19 cellular contexts compared by ENCODE assay signal in genomic region chr2:154849482-154849881, GRCh38.
DNase-seq lines count a peak whose midpoint lies in the region; ATAC-seq, FAIRE-seq and TF ChIP-seq lines count a peak whose summit lies in the region.
"Had no signal": no experiment of that assay in that cellular context is flagged by ENCODE, and none has a peak within 500 bp of the region (broad histone marks: within the 10 kb centered on the region; RNA-seq: fewer than 3 reads in every experiment).

No MANE protein-coding gene starts in this region.

- no peak overlapping the region for H3K9ac ChIP-seq in HepG2 (ENCODE audit: insufficient read depth, low read depth, low read length)
- H3K9ac ChIP-seq: BLaER1 treated with 17β-estradiol and CSF1 and Interleukin-3, amounts not matched to agents 10 nM and 100 nM; GM23248 had no signal

- CTCF ChIA-PET in HepG2 (lab: Yijun Ruan, JAX; ENCODE audit: low intra/inter-chr PET ratio, low total read pairs), result no interaction called here

- H3K4me1 Mint-ChIP-seq in brain, result peaks cover 38% of the 10 kb centered on the region
- peaks cover 11% of the 10 kb centered on the region for H3K4me1 Mint-ChIP-seq in glutamatergic neuron (ENCODE audit: low read depth, unreplicated experiment)
- H3K4me1 Mint-ChIP-seq: B cell; CD8-positive, alpha-beta memory T cell had no signal

- no peak overlapping the region for H3K4me2 ChIP-seq in HepG2 (ENCODE audit: low read depth, low read length)
- H3K4me2 ChIP-seq: BLaER1 treated with 17β-estradiol and CSF1 and Interleukin-3, amounts not matched to agents 10 nM and 100 nM had no signal

- no peak for TF ChIP-seq EP300 in HepG2 (IDR thresholded peaks at IDR 0.05; ENCODE audit: low read depth in 2 of 2, low read length in 2 of 2)
- no peak for TF ChIP-seq EP300 in HepG2 (CRISPR knock-in tag; IDR thresholded peaks at IDR 0.05; ENCODE audit: borderline replicate concordance)
- no peak for TF ChIP-seq EP300 in tibial nerve (IDR thresholded peaks at IDR 0.05)

- TF ChIP-seq CTCF in HepG2 (CRISPR knock-in tag; IDR thresholded peaks at IDR 0.05) (no peak), right lobe of liver (IDR thresholded peaks at IDR 0.05) (no peak), brain (conservative IDR thresholded peaks at IDR 0.05) (no peak), glutamatergic neuron (IDR thresholded peaks at IDR 0.05; ENCODE audit: partially characterized antibody, unreplicated experiment) (no peak), tibial nerve (IDR thresholded peaks at IDR 0.05) (no peak)

- H3K4me3 Mint-ChIP-seq in brain (peak overlapping the region in 1 of 5 experiments; percentile 0), glutamatergic neuron (ENCODE audit: unreplicated experiment) (no peak overlapping the region)
- H3K4me3 Mint-ChIP-seq: B cell; CD8-positive, alpha-beta memory T cell had no signal

- H3K36me3 ChIP-seq in HepG2 (replicated peaks in 1 of 2; ENCODE audit: control insufficient read depth in 1 of 2, insufficient read depth in 2 of 2, low read length in 2 of 2) (no peaks in the 10 kb centered on the region), right lobe of liver (no peaks in the 10 kb centered on the region), tibial nerve (no peaks in the 10 kb centered on the region)
- H3K36me3 ChIP-seq: BLaER1 treated with 17β-estradiol and CSF1 and Interleukin-3, amounts not matched to agents 10 nM and 100 nM; HAP-1 had no signal

- 34% methylated on average over 3 of the region's 3 CpGs for WGBS in HepG2 (ENCODE audit: low lambda C conversion rate)
- 63% methylated on average over 2 of the region's 3 CpGs for WGBS in right lobe of liver (ENCODE audit: insufficient coverage, low coverage, low lambda C conversion rate, missing lambda C conversion rate)
- 70 to 77% methylated on average over 2 to 3 of the region's 3 CpGs for WGBS in tibial nerve, 2 donors

- FAIRE-seq in HepG2 (lab: Jason Lieb, UNC), result no peak
- FAIRE-seq: D721Med, GM12892, GM18507 had no signal

- no peak overlapping the region for H2AFZ ChIP-seq in HepG2 (ENCODE audit: low read length)
- H2AFZ ChIP-seq: GM23248 had no signal

- no peaks in the 10 kb centered on the region for H3K79me2 ChIP-seq in HepG2 (ENCODE audit: insufficient read depth, low read length)

- in situ Hi-C loops in HepG2 (cut with HindIII; ENCODE audit: extremely low pct_ligation_motif_present, low pct_unique_long_range_greater_than_20kb), result no loop called here
- in situ Hi-C loops in KBM-7 (cut with MboI; ENCODE audit: low pct_unique_long_range_greater_than_20kb, low sequenced_read_pairs), result no loop called here

- ATAC-seq in HepG2, result no peak
- ATAC-seq in right lobe of liver, result no peak
- ATAC-seq in SK-N-SH treated with all-trans-retinoic acid at 6 μM for 48 hours, result no peak

- H3K9me3 ChIP-seq in HepG2 (ENCODE audit: low read length) (no peaks in the 10 kb centered on the region), right lobe of liver (no peaks in the 10 kb centered on the region), tibial nerve (no peaks in the 10 kb centered on the region)
- H3K9me3 ChIP-seq: BLaER1 treated with 17β-estradiol and CSF1 and Interleukin-3, amounts not matched to agents 10 nM and 100 nM; HAP-1 had no signal

- DNase-seq in HepG2 (ENCODE audit: low spot score) (no peak), right lobe of liver (no peak), glutamatergic neuron (no peak), tibial nerve (ENCODE audit: low spot score in 2 of 2) (no peak), KBM-7 (no peak)
- DNase-seq: CD8-positive, alpha-beta memory T cell; COR-L47; GDM1; GM23248; IMR-90 had no signal

- H3K27me3 Mint-ChIP-seq in brain (no peaks in the 10 kb centered on the region), glutamatergic neuron (ENCODE audit: unreplicated experiment) (no peaks in the 10 kb centered on the region)
- H3K27me3 Mint-ChIP-seq: B cell; CD8-positive, alpha-beta memory T cell had no signal

- no peak overlapping the region for H3K4me3 ChIP-seq in HepG2 (replicated peaks in 1 of 3; ENCODE audit: insufficient read depth in 1 of 3, low read depth in 2 of 3, low read length in 3 of 3)
- H3K4me3 ChIP-seq in right lobe of liver, result no peak overlapping the region
- no peak overlapping the region for H3K4me3 ChIP-seq in tibial nerve
- H3K4me3 ChIP-seq: BLaER1 treated with 17β-estradiol and CSF1 and Interleukin-3, amounts not matched to agents 10 nM and 100 nM; GM23248; HAP-1 had no signal

- no peaks in the 10 kb centered on the region for H3K9me3 Mint-ChIP-seq in brain
- H3K9me3 Mint-ChIP-seq in glutamatergic neuron (ENCODE audit: unreplicated experiment), result no peaks in the 10 kb centered on the region

- H3K27me3 ChIP-seq in HepG2 (ENCODE audit: control insufficient read depth in 1 of 2, insufficient read depth in 2 of 2, low read length in 2 of 2), result no peaks in the 10 kb centered on the region
- no peaks in the 10 kb centered on the region for H3K27me3 ChIP-seq in right lobe of liver
- no peaks in the 10 kb centered on the region for H3K27me3 ChIP-seq in tibial nerve
- H3K27me3 ChIP-seq: BLaER1 treated with 17β-estradiol and CSF1 and Interleukin-3, amounts not matched to agents 10 nM and 100 nM had no signal

- no peaks in the 10 kb centered on the region for H3K4me1 ChIP-seq in HepG2 (ENCODE audit: insufficient read depth, low read length)
- H3K4me1 ChIP-seq in right lobe of liver, result peaks cover 0 to 11% (median 6%) of the 10 kb centered on the region in 4 donors
- H3K4me1 ChIP-seq in tibial nerve, result no peaks in the 10 kb centered on the region
- H3K4me1 ChIP-seq: BLaER1 treated with 17β-estradiol and CSF1 and Interleukin-3, amounts not matched to agents 10 nM and 100 nM had no signal

- intact Hi-C loops in HepG2 (cut with micrococcal nuclease; ENCODE audit: unreplicated experiment) (no loop called here), right lobe of liver (cut with DNase I) (no loop called here)

- H3K27ac ChIP-seq in HepG2 (ENCODE audit: extremely low read length, insufficient read depth, low read length), result no peak overlapping the region
- H3K27ac ChIP-seq in right lobe of liver, result no peak overlapping the region
- H3K27ac ChIP-seq in tibial nerve, result no peak overlapping the region
- H3K27ac ChIP-seq: BLaER1 treated with 17β-estradiol and CSF1 and Interleukin-3, amounts not matched to agents 10 nM and 100 nM; GM23248; HL-60 had no signal

- no peaks in the 10 kb centered on the region for H4K20me1 ChIP-seq in HepG2 (ENCODE audit: insufficient read depth, low read length)
- H4K20me1 ChIP-seq: BLaER1 treated with 17β-estradiol and CSF1 and Interleukin-3, amounts not matched to agents 10 nM and 100 nM had no signal

- POLR2A ChIA-PET in HepG2 (lab: Yijun Ruan, JAX), result no interaction called here

- peak overlapping the region in 3 of 5 experiments; percentile 4 to 76 (median 22) for H3K27ac Mint-ChIP-seq in brain
- H3K27ac Mint-ChIP-seq in glutamatergic neuron (ENCODE audit: unreplicated experiment), result peak overlapping the region; percentile 3
- H3K27ac Mint-ChIP-seq: B cell; CD8-positive, alpha-beta memory T cell had no signal

- no peak for TF ChIP-seq POLR2A in HepG2 (IDR thresholded peaks at IDR 0.05; ENCODE audit: insufficient read depth in 1 of 2, low read depth in 2 of 2, low read length in 2 of 2)
- no peak for TF ChIP-seq POLR2A in right lobe of liver (IDR thresholded peaks at IDR 0.05)
- TF ChIP-seq POLR2A in tibial nerve (IDR thresholded peaks at IDR 0.05), result no peak

- H3K36me3 Mint-ChIP-seq in brain (no peaks in the 10 kb centered on the region), glutamatergic neuron (ENCODE audit: unreplicated experiment) (no peaks in the 10 kb centered on the region)
- H3K36me3 Mint-ChIP-seq: CD8-positive, alpha-beta memory T cell had no signal

- no TSS peak for BruUV-seq in HepG2 (replicated peaks; lab: Mats Ljungman, UMichigan)

- no peak for TF ChIP-seq RAD21 in HepG2 (CRISPR knock-in tag; IDR thresholded peaks at IDR 0.05)

TF ChIP-seq in HepG2, 621 proteins besides CTCF, POLR2A, EP300 and RAD21:
- TF ChIP-seq HNRNPK (IDR thresholded peaks at IDR 0.05; ENCODE audit: low read depth, low read length, poor library complexity, severe bottlenecking), result peak; percentile 18
- no peak for TF ChIP-seq ZNF780A (CRISPR knock-in tag; IDR thresholded peaks at IDR 0.05)
TF ChIP-seq in HepG2: peak in this region for 1.

TF ChIP-seq in SK-N-SH treated with all-trans-retinoic acid at 6 μM for 48 hours, 23 proteins besides CTCF, POLR2A, EP300 and RAD21:
- TF ChIP-seq ISL1 (CRISPR knock-in tag; IDR thresholded peaks at IDR 0.05) (no peak), ZNF565 (CRISPR knock-in tag; conservative IDR thresholded peaks at IDR 0.05; ENCODE audit: low read depth) (no peak), GLIS3 (CRISPR knock-in tag; IDR thresholded peaks at IDR 0.05) (no peak), PPARA (CRISPR knock-in tag; IDR thresholded peaks at IDR 0.05; ENCODE audit: borderline replicate concordance) (no peak), OSR1 (CRISPR knock-in tag; IDR thresholded peaks at IDR 0.05) (no peak), SNAI2 (CRISPR knock-in tag; IDR thresholded peaks at IDR 0.05) (no peak), CREB5 (CRISPR knock-in tag; IDR thresholded peaks at IDR 0.05; ENCODE audit: low read depth) (no peak), ESRRG (CRISPR knock-in tag; IDR thresholded peaks at IDR 0.05) (no peak), CSDC2 (CRISPR knock-in tag; IDR thresholded peaks at IDR 0.05) (no peak), TCF4 (CRISPR knock-in tag; IDR thresholded peaks at IDR 0.05; ENCODE audit: borderline replicate concordance) (no peak)
